ENCODE assay signal across 17 cellular contexts in the genomic region with DNA sequence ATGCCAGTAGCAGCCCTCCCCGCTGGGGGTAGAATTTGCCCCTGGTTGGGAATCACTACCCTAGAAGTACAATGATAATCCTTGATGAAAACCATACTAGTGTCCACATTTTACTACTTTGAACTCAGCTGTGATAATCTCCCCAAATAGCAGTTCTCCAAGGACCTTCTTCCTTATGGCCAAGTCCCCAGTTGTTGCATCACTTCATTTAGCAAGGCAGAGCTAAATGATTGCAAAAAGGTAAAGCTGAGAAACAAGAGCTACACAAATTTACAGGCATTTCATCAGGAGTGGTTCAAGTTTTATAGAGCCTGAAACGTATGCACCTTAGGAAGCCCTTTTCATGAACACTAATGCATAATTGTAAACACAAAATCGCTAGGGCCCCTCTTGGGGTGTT.
"Had no signal": no experiment of that assay in that cellular context is flagged by ENCODE, and none has a peak within 500 bp of the region (broad histone marks: within the 10 kb centered on the region; RNA-seq: fewer than 3 reads in every experiment).

No MANE protein-coding gene starts in this region.

- H3K36me3 Mint-ChIP-seq: activated naive CD4-positive, alpha-beta T cell treated with anti-CD3 and anti-CD28 coated beads, Interleukin-2, amount 10 ng/mL, durations not matched to agents 7 days and 5 days; natural killer cell had no signal

- H3K27ac Mint-ChIP-seq: activated naive CD4-positive, alpha-beta T cell treated with anti-CD3 and anti-CD28 coated beads, Interleukin-2, amount 10 ng/mL, durations not matched to agents 7 days and 5 days; activated T-cell treated with anti-CD3 and anti-CD28 coated beads, Interleukin-2, amount 50 U/mL, for 24 hours; endodermal cell; natural killer cell; stimulated activated naive CD8-positive, alpha-beta T cell treated with anti-CD3 and anti-CD28 coated beads, Interleukin-15, amount 100 ng/mL, for 72 hours had no signal

- H3K4me3 Mint-ChIP-seq: activated naive CD4-positive, alpha-beta T cell treated with anti-CD3 and anti-CD28 coated beads, Interleukin-2, amount 10 ng/mL, durations not matched to agents 7 days and 5 days; activated T-cell treated with anti-CD3 and anti-CD28 coated beads, Interleukin-2, amount 50 U/mL, for 24 hours; endodermal cell; natural killer cell had no signal

- H3K27me3 Mint-ChIP-seq: stimulated activated naive CD8-positive, alpha-beta T cell treated with anti-CD3 and anti-CD28 coated beads, Interleukin-15, amount 100 ng/mL, for 72 hours had no signal

- DNase-seq: activated CD4-positive, alpha-beta T cell treated with anti-CD3 and anti-CD28 coated beads for 1 hour; activated CD4-positive, alpha-beta T cell treated with anti-CD3 and anti-CD28 coated beads, Interleukin-2, amount 50 U/mL, for 48 hours; activated naive CD4-positive, alpha-beta T cell treated with anti-CD3 and anti-CD28 coated beads, Interleukin-2, amount 10 ng/mL, durations not matched to agents 7 days and 5 days; activated T-cell treated with anti-CD3 and anti-CD28 coated beads, Interleukin-2, amount 50 U/mL, for 24 hours; dorsolateral prefrontal cortex; endodermal cell; gastrocnemius medialis; heart left ventricle; mesendoderm; natural killer cell; posterior cingulate gyrus; retina; stimulated activated CD4-positive, alpha-beta T cell treated with anti-CD3 and anti-CD28 coated beads, Interleukin-15, amount 100 ng/mL, for 24 hours; stimulated activated CD4-positive, alpha-beta T cell treated with anti-CD3 and anti-CD28 coated beads, Interleukin-4, amount 100 ng/mL, for 1 hour; stimulated activated naive CD8-positive, alpha-beta T cell treated with anti-CD3 and anti-CD28 coated beads, Interleukin-15, amount 100 ng/mL, for 72 hours; testis; upper lobe of left lung had no signal

- ATAC-seq: gastrocnemius medialis; heart left ventricle; natural killer cell; stimulated activated naive CD8-positive, alpha-beta T cell treated with anti-CD3 and anti-CD28 coated beads, Interleukin-15, amount 100 ng/mL, for 72 hours had no signal

- H3K9me3 Mint-ChIP-seq: activated naive CD4-positive, alpha-beta T cell treated with anti-CD3 and anti-CD28 coated beads, Interleukin-2, amount 10 ng/mL, durations not matched to agents 7 days and 5 days; activated T-cell treated with anti-CD3 and anti-CD28 coated beads, Interleukin-2, amount 50 U/mL, for 24 hours; endodermal cell; natural killer cell had no signal

- H3K4me1 Mint-ChIP-seq: endodermal cell had no signal
